ENCODE assay signal across 8 cellular contexts in the genomic region with DNA sequence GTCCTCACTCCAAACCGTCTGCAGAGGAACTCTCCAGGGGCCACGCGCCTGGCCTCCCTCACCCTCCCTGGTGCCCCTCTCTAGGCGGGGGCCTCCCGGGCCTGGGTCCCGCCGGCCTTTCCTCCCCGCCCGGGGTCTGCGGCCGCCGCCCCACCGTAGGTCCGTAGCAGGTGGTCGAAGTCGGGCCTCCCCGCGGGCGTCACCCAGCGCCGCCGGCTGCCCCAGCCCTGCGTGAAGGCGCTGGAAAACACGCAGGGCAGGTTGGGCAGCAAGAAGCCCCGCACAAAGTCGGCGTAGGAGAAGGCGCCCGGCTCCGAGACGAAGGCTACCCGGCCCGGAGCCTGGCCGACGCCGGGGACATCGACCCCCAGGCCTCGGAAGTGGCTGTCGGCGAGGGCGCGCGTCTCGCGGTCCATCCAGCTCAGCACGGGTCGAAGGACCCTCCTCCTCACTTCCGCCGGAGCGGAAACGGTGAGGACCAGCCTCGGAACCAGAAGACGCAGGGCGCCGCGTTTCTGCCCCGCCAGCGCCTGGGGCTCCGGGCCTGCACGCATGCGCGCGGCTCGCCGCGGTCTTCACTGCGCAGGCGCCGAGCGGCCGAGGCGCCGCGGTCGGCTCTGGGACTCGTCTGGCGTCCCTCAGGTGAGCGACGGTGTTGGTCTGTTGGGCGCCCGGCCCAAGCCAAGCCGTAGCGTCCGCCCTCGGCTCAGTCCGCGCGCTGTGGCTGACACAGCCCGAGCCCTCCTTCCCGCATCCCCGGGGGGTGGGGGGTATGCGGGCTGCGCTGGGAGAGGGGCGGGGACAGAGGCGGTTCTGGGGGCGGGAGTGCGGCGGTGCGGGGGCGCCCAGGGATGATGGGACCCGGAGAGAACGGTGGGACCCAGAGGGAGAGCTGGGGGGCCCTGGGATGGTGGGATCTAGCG. TPM values are rescaled to one million over a fixed set of nuclear protein-coding genes. Genes with fewer than 3 reads are reported as not detected.
DNase-seq lines count a peak whose midpoint lies in the region; ATAC-seq and TF ChIP-seq lines count a peak whose summit lies in the region.

A gene with protein sequence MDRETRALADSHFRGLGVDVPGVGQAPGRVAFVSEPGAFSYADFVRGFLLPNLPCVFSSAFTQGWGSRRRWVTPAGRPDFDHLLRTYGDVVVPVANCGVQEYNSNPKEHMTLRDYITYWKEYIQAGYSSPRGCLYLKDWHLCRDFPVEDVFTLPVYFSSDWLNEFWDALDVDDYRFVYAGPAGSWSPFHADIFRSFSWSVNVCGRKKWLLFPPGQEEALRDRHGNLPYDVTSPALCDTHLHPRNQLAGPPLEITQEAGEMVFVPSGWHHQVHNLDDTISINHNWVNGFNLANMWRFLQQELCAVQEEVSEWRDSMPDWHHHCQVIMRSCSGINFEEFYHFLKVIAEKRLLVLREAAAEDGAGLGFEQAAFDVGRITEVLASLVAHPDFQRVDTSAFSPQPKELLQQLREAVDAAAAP (minus strand): TSS at position 445 of the 923 bp plus-strand sequence. CDS start 29 bp downstream, at position 416.
Gene SNAP47 (plus strand): TSS at position 578 of the 923 bp plus-strand sequence. CDS start 12,302 bp downstream, outside the sequence.

- peak within 1 kb of the TSS; percentile 61 for H3K27ac Mint-ChIP-seq in chondrocyte (ENCODE audit: unreplicated experiment)

- H3K27me3 Mint-ChIP-seq in chondrocyte (ENCODE audit: low read depth): no peaks in the 10 kb centered on the region

- H3K36me3 Mint-ChIP-seq in chondrocyte (ENCODE audit: low read depth): peaks cover 7% of the 10 kb centered on the region

- peak within 1 kb of the TSS; percentile 89 for H3K4me3 Mint-ChIP-seq in chondrocyte (ENCODE audit: unreplicated experiment)

- TF ChIP-seq CTCF in chondrocyte (IDR thresholded peaks at IDR 0.05): peak; percentile 3

- DNase-seq in AG20443 (ENCODE audit: low spot score): peak; percentile 99
- DNase-seq in NCI-H510A (lab: John Stamatoyannopoulos, UW): peak; percentile 80
- DNase-seq in activated CD4-positive, alpha-beta T cell treated with anti-CD3 and anti-CD28 coated beads for 24 hours (ENCODE audit: low read depth in 2 of 2): peak; percentile 84 to 85
- DNase-seq in chondrocyte (ENCODE audit: low spot score): peak; percentile 98
- DNase-seq in kidney glomerular epithelial cell (lab: John Stamatoyannopoulos, UW): peak; percentile 85
- DNase-seq in stimulated activated CD4-positive, alpha-beta T cell treated with anti-CD3 and anti-CD28 coated beads, Interleukin-15, amount 100 ng/mL, for 48 hours (ENCODE audit: low read depth in 2 of 2): peak; percentile 86 to 88

- ATAC-seq in HG03378 (IDR thresholded peaks at IDR 0.05; ENCODE audit: unreplicated experiment): peak; percentile 82

- H3K4me1 Mint-ChIP-seq in chondrocyte (ENCODE audit: low read depth): peaks cover 27% of the 10 kb centered on the region

- H3K9me3 Mint-ChIP-seq in chondrocyte (ENCODE audit: low read depth): no peaks in the 10 kb centered on the region

- TF ChIP-seq POLR2A in GM19099 (IDR thresholded peaks at IDR 0.05; ENCODE audit: extremely low read depth, insufficient read length, low read depth): peak; percentile 91

RNA-seq across cellular contexts. Expression of the first gene that starts in this region (rescaled TPM):
- 15.0 to 24.2 TPM (median 17.8 TPM) in 3 replicates for total RNA-seq in chondrocyte

RNA-seq across cellular contexts. Expression of gene SNAP47, which starts in this region (rescaled TPM):
- total RNA-seq in chondrocyte: 22.5 to 30.9 TPM (median 23.5 TPM) in 3 replicates

Comparison
In these comparisons a context has a peak if more than half of its experiments do, and no peak if none do; other contexts are left out.
1. Peak in every context shown above with its lines: DNase-seq and ATAC-seq.